1 cellular context compared by ENCODE assay signal in genomic region chr2:69012310-69013122, GRCh38.
TF ChIP-seq lines count a peak whose summit lies in the region.

No MANE protein-coding gene starts in this region.

TF ChIP-seq in HepG2, 621 proteins besides CTCF, POLR2A, EP300 and RAD21 (continued from another document and continues in another):
- TF ChIP-seq ZNF407 (CRISPR knock-in tag; IDR thresholded peaks at IDR 0.05; ENCODE audit: not compliant biosample characterization) = no peak
- TF ChIP-seq MED8 (CRISPR knock-in tag; IDR thresholded peaks at IDR 0.05; ENCODE audit: insufficient replicate concordance) = no peak
- TF ChIP-seq KAT7 (CRISPR knock-in tag; IDR thresholded peaks at IDR 0.05; ENCODE audit: borderline replicate concordance) = 0 out of 2 replicates have a peak, but pooled peaks have one; percentile 7
- TF ChIP-seq HNRNPK (IDR thresholded peaks at IDR 0.05; ENCODE audit: low read depth, low read length, poor library complexity, severe bottlenecking) = no peak
- no peak for TF ChIP-seq ZNF577 (CRISPR knock-in tag; IDR thresholded peaks at IDR 0.05; ENCODE audit: borderline replicate concordance, low read depth)
- TF ChIP-seq ZNF652 (CRISPR knock-in tag; IDR thresholded peaks at IDR 0.05; ENCODE audit: borderline replicate concordance, low read depth) = no peak
- TF ChIP-seq ZNF280D (CRISPR knock-in tag; IDR thresholded peaks at IDR 0.05) = no peak
- TF ChIP-seq ZNF225 (CRISPR knock-in tag; IDR thresholded peaks at IDR 0.05) = no peak
- TF ChIP-seq HBP1 (CRISPR knock-in tag; IDR thresholded peaks at IDR 0.05; ENCODE audit: low read depth) = peak; percentile 44; the same call in 1 of the 2 replicates
- TF ChIP-seq ZNF253 (CRISPR knock-in tag; IDR thresholded peaks at IDR 0.05; ENCODE audit: borderline replicate concordance) = no peak
- no peak for TF ChIP-seq ZFAT (CRISPR knock-in tag; conservative IDR thresholded peaks at IDR 0.05)
- no peak for TF ChIP-seq ZNF275 (CRISPR knock-in tag; IDR thresholded peaks at IDR 0.05; ENCODE audit: borderline replicate concordance)
- TF ChIP-seq MXI1 (IDR thresholded peaks at IDR 0.05; ENCODE audit: borderline replicate concordance, low read depth, low read length) = no peak
- TF ChIP-seq TRIM22 (IDR thresholded peaks at IDR 0.05) = no peak
- peak; percentile 94 for TF ChIP-seq PATZ1 (CRISPR knock-in tag; IDR thresholded peaks at IDR 0.05)
- TF ChIP-seq ATF4 (CRISPR knock-in tag; IDR thresholded peaks at IDR 0.05) = no peak
- TF ChIP-seq MAF1 (CRISPR knock-in tag; IDR thresholded peaks at IDR 0.05; ENCODE audit: borderline replicate concordance) = no peak
- TF ChIP-seq ZNF232 (CRISPR knock-in tag; IDR thresholded peaks at IDR 0.05; ENCODE audit: borderline replicate concordance) = no peak
- no peak for TF ChIP-seq CC2D1A (CRISPR knock-in tag; IDR thresholded peaks at IDR 0.05)
- no peak for TF ChIP-seq AKAP8 (CRISPR knock-in tag; IDR thresholded peaks at IDR 0.05)
- TF ChIP-seq ZNF501 (CRISPR knock-in tag; IDR thresholded peaks at IDR 0.05) = no peak
- no peak for TF ChIP-seq SP5 (CRISPR knock-in tag; IDR thresholded peaks at IDR 0.05; ENCODE audit: borderline replicate concordance, low read depth)
- no peak for TF ChIP-seq ZUFSP (CRISPR knock-in tag; IDR thresholded peaks at IDR 0.05; ENCODE audit: borderline replicate concordance)
- TF ChIP-seq MNT (IDR thresholded peaks at IDR 0.05) = no peak
- no peak for TF ChIP-seq SMAD3 (CRISPR knock-in tag; IDR thresholded peaks at IDR 0.05)
- TF ChIP-seq TERF1 (CRISPR knock-in tag; IDR thresholded peaks at IDR 0.05) = no peak
- TF ChIP-seq TOPORS (CRISPR knock-in tag; IDR thresholded peaks at IDR 0.05) = no peak
- no peak for TF ChIP-seq ISX (CRISPR knock-in tag; conservative IDR thresholded peaks at IDR 0.05)
- no peak for TF ChIP-seq ESRRA (CRISPR knock-in tag; IDR thresholded peaks at IDR 0.05; ENCODE audit: low read depth)
- TF ChIP-seq ZBTB1 (CRISPR knock-in tag; IDR thresholded peaks at IDR 0.05; ENCODE audit: borderline replicate concordance) = no peak
